22 cellular contexts compared by ENCODE assay signal in the genomic region with DNA sequence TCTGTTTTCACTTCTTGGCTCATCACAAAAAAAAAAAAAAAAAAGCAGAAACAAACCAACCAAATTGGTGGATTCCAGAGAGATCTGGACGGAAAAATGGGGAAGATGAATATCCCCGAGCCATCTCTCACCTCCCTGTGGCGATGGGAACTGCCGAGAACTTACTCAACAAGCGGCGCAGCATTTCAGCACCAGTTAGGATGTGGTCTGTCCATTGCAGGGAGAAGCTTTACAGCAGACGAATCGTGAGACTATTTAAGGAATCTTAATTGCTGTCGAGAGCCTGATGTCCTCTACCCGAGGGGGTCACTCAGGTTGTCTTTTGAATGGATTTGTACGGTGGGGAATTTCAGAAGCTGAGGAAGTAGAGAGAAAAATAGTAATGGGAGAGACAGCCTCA. TPM values are rescaled to one million over a fixed set of nuclear protein-coding genes. Genes with fewer than 3 reads are reported as not detected.
DNase-seq lines count a peak whose midpoint lies in the region; TF ChIP-seq lines count a peak whose summit lies in the region.
"Had no signal": no experiment of that assay in that cellular context is flagged by ENCODE, and none has a peak within 500 bp of the region (broad histone marks: within the 10 kb centered on the region; RNA-seq: fewer than 3 reads in every experiment).

No MANE protein-coding gene starts in this region.

- H3K4me1 Mint-ChIP-seq in activated CD4-positive, alpha-beta memory T cell treated with anti-CD3 and anti-CD28 coated beads, Interleukin-2, amount 10 ng/mL, durations not matched to agents 7 days and 5 days: no peaks in the 10 kb centered on the region
- H3K4me1 Mint-ChIP-seq in activated CD4-positive, alpha-beta memory T cell treated with anti-CD3 and anti-CD28 coated beads for 36 hours (ENCODE audit: low read depth): no peaks in the 10 kb centered on the region
- H3K4me1 Mint-ChIP-seq in brain: no peaks in the 10 kb centered on the region
- no peaks in the 10 kb centered on the region for H3K4me1 Mint-ChIP-seq in neural progenitor cell
- no peaks in the 10 kb centered on the region for H3K4me1 Mint-ChIP-seq in immature natural killer cell

- peaks cover 64% of the 10 kb centered on the region for H3K36me3 Mint-ChIP-seq in activated CD4-positive, alpha-beta memory T cell treated with anti-CD3 and anti-CD28 coated beads, Interleukin-2, amount 10 ng/mL, durations not matched to agents 7 days and 5 days (ENCODE audit: low read depth)
- peaks cover 65% of the 10 kb centered on the region for H3K36me3 Mint-ChIP-seq in activated CD4-positive, alpha-beta memory T cell treated with anti-CD3 and anti-CD28 coated beads for 36 hours
- H3K36me3 Mint-ChIP-seq in brain (peaks cover 46% of the 10 kb centered on the region), neural progenitor cell (peaks cover 39% of the 10 kb centered on the region), immature natural killer cell (no peaks in the 10 kb centered on the region)

- H3K9me3 Mint-ChIP-seq in activated CD4-positive, alpha-beta memory T cell treated with anti-CD3 and anti-CD28 coated beads, Interleukin-2, amount 10 ng/mL, durations not matched to agents 7 days and 5 days: no peaks in the 10 kb centered on the region
- no peaks in the 10 kb centered on the region for H3K9me3 Mint-ChIP-seq in activated CD4-positive, alpha-beta memory T cell treated with anti-CD3 and anti-CD28 coated beads for 36 hours
- no peaks in the 10 kb centered on the region for H3K9me3 Mint-ChIP-seq in brain
- H3K9me3 Mint-ChIP-seq in neural progenitor cell: no peaks in the 10 kb centered on the region
- no peaks in the 10 kb centered on the region for H3K9me3 Mint-ChIP-seq in immature natural killer cell

- no peaks in the 10 kb centered on the region for H3K79me2 ChIP-seq in neural progenitor cell (ENCODE audit: low read depth)

- H2AFZ ChIP-seq in neural progenitor cell (replicated peaks): no peak overlapping the region

- H3K9me3 ChIP-seq in neural progenitor cell (ENCODE audit: low read depth): no peaks in the 10 kb centered on the region
- no peaks in the 10 kb centered on the region for H3K9me3 ChIP-seq in colonic mucosa

- intact Hi-C loops in activated CD4-positive, alpha-beta memory T cell treated with anti-CD3 and anti-CD28 coated beads for 36 hours (cut with micrococcal nuclease): no loop called here
- intact Hi-C loops in colonic mucosa (cut with DNase I): no loop called here

- H3K4me2 ChIP-seq in neural progenitor cell: no peak overlapping the region

- H4K20me1 ChIP-seq in neural progenitor cell (ENCODE audit: low read depth): no peaks in the 10 kb centered on the region

- no peak overlapping the region for H3K4me3 Mint-ChIP-seq in activated CD4-positive, alpha-beta memory T cell treated with anti-CD3 and anti-CD28 coated beads, Interleukin-2, amount 10 ng/mL, durations not matched to agents 7 days and 5 days
- H3K4me3 Mint-ChIP-seq in activated CD4-positive, alpha-beta memory T cell treated with anti-CD3 and anti-CD28 coated beads for 36 hours: no peak overlapping the region
- H3K4me3 Mint-ChIP-seq in brain (no peak overlapping the region), neural progenitor cell (peak overlapping the region; percentile 28), immature natural killer cell (no peak overlapping the region)

- peak overlapping the region; percentile 34 for H3K27ac Mint-ChIP-seq in activated CD4-positive, alpha-beta memory T cell treated with anti-CD3 and anti-CD28 coated beads, Interleukin-2, amount 10 ng/mL, durations not matched to agents 7 days and 5 days
- H3K27ac Mint-ChIP-seq in activated CD4-positive, alpha-beta memory T cell treated with anti-CD3 and anti-CD28 coated beads for 36 hours: no peak overlapping the region
- peak overlapping the region in 3 of 5 experiments; percentile 1 to 36 (median 16) for H3K27ac Mint-ChIP-seq in brain
- H3K27ac Mint-ChIP-seq in neural progenitor cell: no peak overlapping the region
- peak overlapping the region in 1 of 6 donors; percentile 22 for H3K27ac Mint-ChIP-seq in immature natural killer cell

- H3K9ac ChIP-seq in neural progenitor cell: no peak overlapping the region
- no peak overlapping the region for H3K9ac ChIP-seq in colonic mucosa (ENCODE audit: low read depth in 2 of 2, low read length in 2 of 2)

- CTCF ChIA-PET in activated CD4-positive, alpha-beta memory T cell treated with anti-CD3 and anti-CD28 coated beads, Interleukin-2, amount 10 ng/mL, durations not matched to agents 7 days and 5 days (lab: Charles Lee): no interaction called here
- CTCF ChIA-PET in activated CD4-positive, alpha-beta memory T cell treated with anti-CD3 and anti-CD28 coated beads for 36 hours (lab: Charles Lee): no interaction called here

- H3K36me3 ChIP-seq in neural progenitor cell (peaks cover 10% of the 10 kb centered on the region), colonic mucosa (no peaks in the 10 kb centered on the region)

- H3K27me3 ChIP-seq in neural progenitor cell: no peaks in the 10 kb centered on the region
- H3K27me3 ChIP-seq in colonic mucosa: no peaks in the 10 kb centered on the region

- H3K27ac ChIP-seq in neural progenitor cell (no peak overlapping the region), colonic mucosa (no peak overlapping the region)
- H3K27ac ChIP-seq: 22Rv1, C4-2B had no signal

- H3F3A ChIP-seq in neural progenitor cell (ENCODE audit: low read depth): no peaks in the 10 kb centered on the region

- H3K4me3 ChIP-seq in neural progenitor cell (no peak overlapping the region), colonic mucosa (no peak overlapping the region)
- H3K4me3 ChIP-seq: K562 had no signal

- H3K4me1 ChIP-seq in neural progenitor cell (no peaks in the 10 kb centered on the region), colonic mucosa (no peaks in the 10 kb centered on the region)

- no peak for DNase-seq in activated CD4-positive, alpha-beta memory T cell treated with anti-CD3 and anti-CD28 coated beads, Interleukin-2, amount 10 ng/mL, durations not matched to agents 7 days and 5 days
- no peak for DNase-seq in activated CD4-positive, alpha-beta memory T cell treated with anti-CD3 and anti-CD28 coated beads for 36 hours
- DNase-seq in MV-4-11 (lab: John Stamatoyannopoulos, UW) (peak; percentile 85), neural progenitor cell (ENCODE audit: low spot score) (no peak), NCI-H345 treated with DMSO at 0.1 percent for 48 hours (lab: John Stamatoyannopoulos, UW; ENCODE audit: unreplicated experiment) (no peak), colonic mucosa (no peak), immature natural killer cell (no peak)
- DNase-seq: AML-193, COR-L47, DMS 273 treated with DMSO at 0.1 percent for 48 hours, GF-D8, NCI-H1105, NCI-H2081, PC-3, RPMI8226 had no signal

- no peak for TF ChIP-seq CTCF in brain (conservative IDR thresholded peaks at IDR 0.05)
- TF ChIP-seq CTCF in neural progenitor cell (IDR thresholded peaks at IDR 0.05): no peak
- TF ChIP-seq CTCF in colonic mucosa (IDR thresholded peaks at IDR 0.05): no peak

- POLR2A ChIA-PET in activated CD4-positive, alpha-beta memory T cell treated with anti-CD3 and anti-CD28 coated beads, Interleukin-2, amount 10 ng/mL, durations not matched to agents 7 days and 5 days (lab: Charles Lee): interaction anchor here (0.7 kb wide), 2 partner anchors 12 to 20 kb away, joined by 3 to 4 read pairs; no protein-coding TSS in a partner anchor
- POLR2A ChIA-PET in activated CD4-positive, alpha-beta memory T cell treated with anti-CD3 and anti-CD28 coated beads for 36 hours (lab: Charles Lee): no interaction called here

- no peaks in the 10 kb centered on the region for H3K27me3 Mint-ChIP-seq in activated CD4-positive, alpha-beta memory T cell treated with anti-CD3 and anti-CD28 coated beads, Interleukin-2, amount 10 ng/mL, durations not matched to agents 7 days and 5 days
- H3K27me3 Mint-ChIP-seq in activated CD4-positive, alpha-beta memory T cell treated with anti-CD3 and anti-CD28 coated beads for 36 hours: no peaks in the 10 kb centered on the region
- H3K27me3 Mint-ChIP-seq in brain (no peaks in the 10 kb centered on the region), neural progenitor cell (ENCODE audit: insufficient read depth, low read depth) (peaks cover 6% of the 10 kb centered on the region), immature natural killer cell (ENCODE audit: low read depth in 3 of 3) (peaks cover 0 to 2% (median 0%) of the 10 kb centered on the region in 3 donors)

RNA-seq across cellular contexts. Expression of a gene that starts 17.2 kb away (rescaled TPM):
- total RNA-seq in activated CD4-positive, alpha-beta memory T cell treated with anti-CD3 and anti-CD28 coated beads, Interleukin-2, amount 10 ng/mL, durations not matched to agents 7 days and 5 days: 10 to 100 TPM; 46.3 to 50.9 TPM
- total RNA-seq in activated CD4-positive, alpha-beta memory T cell treated with anti-CD3 and anti-CD28 coated beads for 36 hours: 10 to 100 TPM; 19.2 to 20.6 TPM
- polyA plus RNA-seq in brain (ENCODE audit: insufficient read depth, low read depth, low replicate concordance): 41.0 TPM
- 16.0 and 45.1 TPM in 2 replicates for total RNA-seq in neural progenitor cell (ENCODE audit: low replicate concordance)
- total RNA-seq in colonic mucosa: 10 to 100 TPM; 35.2 to 52.9 TPM
- polyA plus RNA-seq in immature natural killer cell: 10 to 100 TPM in 1 of 3 donors, 1 to 10 TPM in 2; 4.3 to 22.4 (median 6.7) TPM

RNA-seq across cellular contexts. Expression of a gene that starts 42.4 kb away (rescaled TPM):
- total RNA-seq in activated CD4-positive, alpha-beta memory T cell treated with anti-CD3 and anti-CD28 coated beads, Interleukin-2, amount 10 ng/mL, durations not matched to agents 7 days and 5 days: 10 to 100 TPM; 86.5 to 88.3 TPM
- 100 to 1,000 TPM; 118 to 119 TPM for total RNA-seq in activated CD4-positive, alpha-beta memory T cell treated with anti-CD3 and anti-CD28 coated beads for 36 hours
- polyA plus RNA-seq in brain (ENCODE audit: insufficient read depth, low read depth, low replicate concordance) (25.6 TPM), immature natural killer cell (1 to 10 TPM in 1 of 3 donors, under 1 TPM in 1, not detected in 1; 0.91 to 5.1 TPM)
- total RNA-seq in neural progenitor cell (ENCODE audit: low replicate concordance) (34.1 and 74.7 TPM in 2 replicates), colonic mucosa (10 to 100 TPM in 1 of 2 donors, 1 to 10 TPM in 1; 6.3 to 48.5 TPM)

RNA-seq across cellular contexts. Expression of a gene that starts 49.0 kb away (rescaled TPM):
- 1 to 10 TPM in 1 of 2 experiments, under 1 TPM in 1; 0.85 to 1.0 TPM for total RNA-seq in activated CD4-positive, alpha-beta memory T cell treated with anti-CD3 and anti-CD28 coated beads, Interleukin-2, amount 10 ng/mL, durations not matched to agents 7 days and 5 days
- under 1 TPM in 1 of 2 experiments, not detected in 1; 0.12 TPM for total RNA-seq in activated CD4-positive, alpha-beta memory T cell treated with anti-CD3 and anti-CD28 coated beads for 36 hours
- polyA plus RNA-seq in brain (ENCODE audit: insufficient read depth, low read depth, low replicate concordance): not detected
- not detected in 2 replicates for total RNA-seq in neural progenitor cell (ENCODE audit: low replicate concordance)
- total RNA-seq in colonic mucosa: under 1 TPM in 1 of 2 donors, not detected in 1; 0.15 TPM
- polyA plus RNA-seq in immature natural killer cell: 1 to 10 TPM; 1.3 to 2.5 (median 2.5) TPM
- total RNA-seq: Daoy, H1, K562, NCI-H460, PC-3 had no signal
- polyA plus RNA-seq: H1, K562 had no signal

Comparison
In these comparisons a context has a peak if more than half of its experiments do, and no peak if none do; other contexts are left out.
1. H3K27ac Mint-ChIP-seq: peak in activated CD4-positive, alpha-beta memory T cell treated with anti-CD3 and anti-CD28 coated beads, Interleukin-2, amount 10 ng/mL, durations not matched to agents 7 days and 5 days (single experiment) and brain (3 of 5); none in activated CD4-positive, alpha-beta memory T cell treated with anti-CD3 and anti-CD28 coated beads for 36 hours (single experiment) and neural progenitor cell (single experiment).